Comparison of ENCODE assay signal across 11 cellular contexts in the genomic region with DNA sequence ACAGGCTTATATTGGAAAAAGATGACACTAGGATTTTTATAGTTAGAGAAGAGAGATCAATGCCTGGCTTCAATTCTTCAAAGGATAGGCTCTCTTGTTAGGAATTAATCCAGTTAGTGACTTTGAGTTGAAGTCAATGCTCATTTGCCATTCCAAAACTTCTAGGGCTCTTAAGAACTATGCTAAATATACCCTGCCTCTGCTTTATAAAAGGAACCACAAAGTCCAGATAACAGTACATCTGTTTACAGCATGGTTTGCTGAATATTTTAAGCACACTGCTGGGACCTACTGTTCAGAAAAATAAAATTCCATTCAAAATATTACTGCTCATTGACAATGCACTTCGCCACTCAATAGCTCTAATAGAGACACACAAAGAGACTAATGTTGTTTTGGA.
DNase-seq lines count a peak whose midpoint lies in the region; ATAC-seq and TF ChIP-seq lines count a peak whose summit lies in the region.
"Had no signal": no experiment of that assay in that cellular context is flagged by ENCODE, and none has a peak within 500 bp of the region (broad histone marks: within the 10 kb centered on the region; RNA-seq: fewer than 3 reads in every experiment).

No MANE protein-coding gene starts in this region.

- no peaks in the 10 kb centered on the region for H3F3A ChIP-seq in smooth muscle cell (ENCODE audit: low read depth)

- intact Hi-C loops in HCT116 (cut with micrococcal nuclease), result no loop called here

- ATAC-seq in HCT116 (no peak), GM19023 (IDR thresholded peaks at IDR 0.05; ENCODE audit: unreplicated experiment) (no peak)
- ATAC-seq: GM23338 had no signal

- no peak for TF ChIP-seq RAD21 in HCT116 (IDR thresholded peaks at IDR 0.05; ENCODE audit: low read depth)

- no peak overlapping the region for H3K4me2 ChIP-seq in HCT116 (ENCODE audit: low read length)
- H3K4me2 ChIP-seq in smooth muscle cell, result peak overlapping the region; percentile 5
- H3K4me2 ChIP-seq: BLaER1 treated with 17β-estradiol and CSF1 and Interleukin-3, amounts not matched to agents 10 nM and 100 nM; GM23338 had no signal

- RAD21 ChIA-PET in HCT116 (lab: Charles Lee; ENCODE audit: low non-redundant PET in 1 of 2, low total read pairs in 2 of 2, uncharacterized antibody in 2 of 2, unreplicated experiment in 2 of 2), result no interaction called here

- H3K79me2 ChIP-seq in HCT116 (ENCODE audit: insufficient read depth, low read length) (no peaks in the 10 kb centered on the region), smooth muscle cell (ENCODE audit: low read depth) (no peaks in the 10 kb centered on the region)

- H2AFZ ChIP-seq in HCT116 (ENCODE audit: low read depth, low read length, poor library complexity, severe bottlenecking), result peak overlapping the region; percentile 81
- H2AFZ ChIP-seq in smooth muscle cell (ENCODE audit: low read depth), result no peak overlapping the region
- H2AFZ ChIP-seq: GM23338 had no signal

- H3K27ac ChIP-seq in HCT116 (ENCODE audit: low read depth, low read length) (no peak overlapping the region), smooth muscle cell (ENCODE audit: low read depth) (no peak overlapping the region)
- H3K27ac ChIP-seq: BLaER1 treated with 17β-estradiol and CSF1 and Interleukin-3, amounts not matched to agents 10 nM and 100 nM had no signal

- H4K20me1 ChIP-seq in HCT116 (ENCODE audit: insufficient read depth) (no peaks in the 10 kb centered on the region), smooth muscle cell (ENCODE audit: low read depth) (no peaks in the 10 kb centered on the region)
- H4K20me1 ChIP-seq: BLaER1 treated with 17β-estradiol and CSF1 and Interleukin-3, amounts not matched to agents 10 nM and 100 nM had no signal

- TF ChIP-seq POLR2A in HCT116 (IDR thresholded peaks at IDR 0.05; ENCODE audit: borderline replicate concordance, extremely low read depth, insufficient read depth, insufficient read length), result no peak

- no peaks in the 10 kb centered on the region for H3K9me2 ChIP-seq in HCT116 (ENCODE audit: insufficient read depth)

- H3K4me3 ChIP-seq in AG09309 (ENCODE audit: control insufficient read depth, low read depth, low read length), result no peak overlapping the region
- no peak overlapping the region for H3K4me3 ChIP-seq in HCT116 (replicated peaks in 1 of 2; ENCODE audit: low read depth in 1 of 2, low read length in 2 of 2)
- no peak overlapping the region for H3K4me3 ChIP-seq in smooth muscle cell
- H3K4me3 ChIP-seq: BLaER1 treated with 17β-estradiol and CSF1 and Interleukin-3, amounts not matched to agents 10 nM and 100 nM; GM23338 had no signal

- DNase-seq in AG09309 (ENCODE audit: low read depth) (peak; percentile 14), HCT116 (ENCODE audit: low read depth, low spot score) (no peak), fibroblast of peridontal ligament (ENCODE audit: extremely low read depth) (peak; percentile 27), smooth muscle cell (lab: John Stamatoyannopoulos, UW; ENCODE audit: unreplicated experiment) (no peak), cerebellum (ENCODE audit: low spot score) (no peak)
- DNase-seq: CD4-positive, CD25-positive, alpha-beta regulatory T cell; DMS53; H7 had no signal

- WGBS in smooth muscle cell (ENCODE audit: low lambda C conversion rate), result 85% methylated on average over 1 of the region's 1 CpG

- no peaks in the 10 kb centered on the region for H3K9me3 ChIP-seq in HCT116 (ENCODE audit: control insufficient read depth in 1 of 2, insufficient read depth in 1 of 2, low read depth in 1 of 2, low read length in 2 of 2)
- no peaks in the 10 kb centered on the region for H3K9me3 ChIP-seq in smooth muscle cell (replicated peaks; ENCODE audit: low read depth)
- H3K9me3 ChIP-seq: BLaER1 treated with 17β-estradiol and CSF1 and Interleukin-3, amounts not matched to agents 10 nM and 100 nM had no signal

- POLR2A ChIA-PET in HCT116 (lab: Charles Lee), result no interaction called here

- CTCF ChIA-PET in HCT116 (lab: Charles Lee), result no interaction called here

- H3K27me3 ChIP-seq in HCT116 (ENCODE audit: insufficient read depth, low read length) (no peaks in the 10 kb centered on the region), smooth muscle cell (ENCODE audit: low read depth) (no peaks in the 10 kb centered on the region)
- H3K27me3 ChIP-seq: BLaER1 treated with 17β-estradiol and CSF1 and Interleukin-3, amounts not matched to agents 10 nM and 100 nM had no signal

- H3K4me1 ChIP-seq in HCT116 (ENCODE audit: control insufficient read depth in 1 of 2, insufficient read depth in 2 of 2, low read length in 2 of 2) (no peaks in the 10 kb centered on the region), smooth muscle cell (ENCODE audit: low read depth) (no peaks in the 10 kb centered on the region)
- H3K4me1 ChIP-seq: BLaER1 treated with 17β-estradiol and CSF1 and Interleukin-3, amounts not matched to agents 10 nM and 100 nM had no signal

- no TSS peak for BruUV-seq in HCT116 (replicated peaks; lab: Mats Ljungman, UMichigan)

- TF ChIP-seq CTCF in AG09309 (IDR thresholded peaks at IDR 0.05; ENCODE audit: control insufficient read depth, insufficient read depth, low read depth, low read length, missing control alignments), result no peak
- TF ChIP-seq CTCF in HCT116 (IDR thresholded peaks at IDR 0.05 in 2 of 3, conservative IDR thresholded peaks at IDR 0.05 in 1 of 3; ENCODE audit: borderline replicate concordance in 1 of 3, insufficient read depth in 1 of 3, low read depth in 2 of 3, low read length in 2 of 3), result no peak
- TF ChIP-seq CTCF in smooth muscle cell (IDR thresholded peaks at IDR 0.05; ENCODE audit: borderline replicate concordance, insufficient read depth, poor library complexity, severe bottlenecking), result no peak

- H3K9ac ChIP-seq in HCT116 (ENCODE audit: low read length) (no peak overlapping the region), smooth muscle cell (ENCODE audit: low read depth) (no peak overlapping the region)
- H3K9ac ChIP-seq: BLaER1 treated with 17β-estradiol and CSF1 and Interleukin-3, amounts not matched to agents 10 nM and 100 nM had no signal

- H3K36me3 ChIP-seq in HCT116 (ENCODE audit: control insufficient read depth in 1 of 2, insufficient read depth in 2 of 2, low read length in 2 of 2) (no peaks in the 10 kb centered on the region), smooth muscle cell (ENCODE audit: low read depth) (no peaks in the 10 kb centered on the region)
- H3K36me3 ChIP-seq: BLaER1 treated with 17β-estradiol and CSF1 and Interleukin-3, amounts not matched to agents 10 nM and 100 nM had no signal

TF ChIP-seq in HCT116, 20 proteins besides CTCF, POLR2A, EP300 and RAD21 (continues in another document):
- TF ChIP-seq YY1 (IDR thresholded peaks at IDR 0.05; ENCODE audit: extremely low read depth, insufficient replicate concordance, low read depth, low read length), result no peak
- TF ChIP-seq SP1 (IDR thresholded peaks at IDR 0.05; ENCODE audit: low read depth), result no peak
- TF ChIP-seq, protein P1, sequence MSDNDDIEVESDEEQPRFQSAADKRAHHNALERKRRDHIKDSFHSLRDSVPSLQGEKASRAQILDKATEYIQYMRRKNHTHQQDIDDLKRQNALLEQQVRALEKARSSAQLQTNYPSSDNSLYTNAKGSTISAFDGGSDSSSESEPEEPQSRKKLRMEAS (IDR thresholded peaks at IDR 0.05), result no peak
- no peak for TF ChIP-seq EZH2phosphoT487 (IDR thresholded peaks at IDR 0.05; ENCODE audit: borderline replicate concordance)
- TF ChIP-seq, protein P2, sequence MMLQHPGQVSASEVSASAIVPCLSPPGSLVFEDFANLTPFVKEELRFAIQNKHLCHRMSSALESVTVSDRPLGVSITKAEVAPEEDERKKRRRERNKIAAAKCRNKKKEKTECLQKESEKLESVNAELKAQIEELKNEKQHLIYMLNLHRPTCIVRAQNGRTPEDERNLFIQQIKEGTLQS (IDR thresholded peaks at IDR 0.05), result no peak
- TF ChIP-seq, protein P3, sequence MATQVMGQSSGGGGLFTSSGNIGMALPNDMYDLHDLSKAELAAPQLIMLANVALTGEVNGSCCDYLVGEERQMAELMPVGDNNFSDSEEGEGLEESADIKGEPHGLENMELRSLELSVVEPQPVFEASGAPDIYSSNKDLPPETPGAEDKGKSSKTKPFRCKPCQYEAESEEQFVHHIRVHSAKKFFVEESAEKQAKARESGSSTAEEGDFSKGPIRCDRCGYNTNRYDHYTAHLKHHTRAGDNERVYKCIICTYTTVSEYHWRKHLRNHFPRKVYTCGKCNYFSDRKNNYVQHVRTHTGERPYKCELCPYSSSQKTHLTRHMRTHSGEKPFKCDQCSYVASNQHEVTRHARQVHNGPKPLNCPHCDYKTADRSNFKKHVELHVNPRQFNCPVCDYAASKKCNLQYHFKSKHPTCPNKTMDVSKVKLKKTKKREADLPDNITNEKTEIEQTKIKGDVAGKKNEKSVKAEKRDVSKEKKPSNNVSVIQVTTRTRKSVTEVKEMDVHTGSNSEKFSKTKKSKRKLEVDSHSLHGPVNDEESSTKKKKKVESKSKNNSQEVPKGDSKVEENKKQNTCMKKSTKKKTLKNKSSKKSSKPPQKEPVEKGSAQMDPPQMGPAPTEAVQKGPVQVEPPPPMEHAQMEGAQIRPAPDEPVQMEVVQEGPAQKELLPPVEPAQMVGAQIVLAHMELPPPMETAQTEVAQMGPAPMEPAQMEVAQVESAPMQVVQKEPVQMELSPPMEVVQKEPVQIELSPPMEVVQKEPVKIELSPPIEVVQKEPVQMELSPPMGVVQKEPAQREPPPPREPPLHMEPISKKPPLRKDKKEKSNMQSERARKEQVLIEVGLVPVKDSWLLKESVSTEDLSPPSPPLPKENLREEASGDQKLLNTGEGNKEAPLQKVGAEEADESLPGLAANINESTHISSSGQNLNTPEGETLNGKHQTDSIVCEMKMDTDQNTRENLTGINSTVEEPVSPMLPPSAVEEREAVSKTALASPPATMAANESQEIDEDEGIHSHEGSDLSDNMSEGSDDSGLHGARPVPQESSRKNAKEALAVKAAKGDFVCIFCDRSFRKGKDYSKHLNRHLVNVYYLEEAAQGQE (IDR thresholded peaks at IDR 0.05; ENCODE audit: low read depth), result no peak
- TF ChIP-seq EZH2 (IDR thresholded peaks at IDR 0.05), result no peak
- no peak for TF ChIP-seq EGR1 (IDR thresholded peaks at IDR 0.05; ENCODE audit: low read depth)
- no peak for TF ChIP-seq CEBPB (IDR thresholded peaks at IDR 0.05; ENCODE audit: low read depth)
- TF ChIP-seq SIN3A (IDR thresholded peaks at IDR 0.05; ENCODE audit: low read depth), result no peak
- TF ChIP-seq TCF7L2 (IDR thresholded peaks at IDR 0.05; ENCODE audit: borderline replicate concordance, extremely low read depth, insufficient read depth, insufficient read length), result no peak
- no peak for TF ChIP-seq FOSL1 (IDR thresholded peaks at IDR 0.05; ENCODE audit: low read depth)
- no peak for TF ChIP-seq CBX3 (IDR thresholded peaks at IDR 0.05; ENCODE audit: low read depth)
- TF ChIP-seq POLR2AphosphoS5 (IDR thresholded peaks at IDR 0.05; ENCODE audit: low read depth, low read length), result no peak

Comparison
In these comparisons a context has a peak if more than half of its experiments do, and no peak if none do; other contexts are left out.
1. DNase-seq: peak in AG09309 (single experiment) and fibroblast of peridontal ligament (single experiment); none in HCT116 (single experiment), smooth muscle cell (single experiment) and cerebellum (single experiment).